Comparison of ENCODE assay signal across 8 cellular contexts in genomic region chr12:3752096-3752709, GRCh38. TPM values are rescaled to one million over a fixed set of nuclear protein-coding genes. Genes with fewer than 3 reads are reported as not detected.
DNase-seq lines count a peak whose midpoint lies in the region; ATAC-seq and TF ChIP-seq lines count a peak whose summit lies in the region.

No MANE protein-coding gene starts in this region.

- H3K27me3 ChIP-seq in rectal smooth muscle tissue (ENCODE audit: control insufficient read depth, insufficient read depth, low read length) = no peaks in the 10 kb centered on the region

- H3K27ac ChIP-seq in rectal smooth muscle tissue (ENCODE audit: low read depth, low read length) = peak overlapping the region; percentile 38

- H3K36me3 ChIP-seq in rectal smooth muscle tissue (ENCODE audit: control insufficient read depth, insufficient read depth, low read length) = no peaks in the 10 kb centered on the region

- H3K4me3 ChIP-seq in GM12864 (ENCODE audit: low read depth, low read length) (peak overlapping the region; percentile 93), fibroblast of villous mesenchyme (ENCODE audit: low read depth, low read length) (peak overlapping the region; percentile 54), rectal smooth muscle tissue (ENCODE audit: low read length) (peak overlapping the region; percentile 69)

- H3K4me1 ChIP-seq in rectal smooth muscle tissue (ENCODE audit: control insufficient read depth, insufficient read depth, low read length) = no peaks in the 10 kb centered on the region

- peak overlapping the region; percentile 4 for H3K9ac ChIP-seq in rectal smooth muscle tissue (ENCODE audit: low read length)

- DNase-seq in GM12864 (ENCODE audit: low read depth) (peak; percentile 62), HCEC 1CT (peak; percentile 57), MV-4-11 (lab: John Stamatoyannopoulos, UW) (peak; percentile 74), fibroblast of villous mesenchyme (ENCODE audit: low read depth) (peak; percentile 34), omental fat pad (ENCODE audit: low spot score) (no peak), NCI-H128 (lab: John Stamatoyannopoulos, UW; ENCODE audit: unreplicated experiment) (no peak)
- DNase-seq in activated CD8-positive, alpha-beta memory T cell treated with anti-CD3 and anti-CD28 coated beads, Interleukin-2, amount 50 U/mL, for 24 hours (ENCODE audit: extremely low read depth) = peak; percentile 19

- no peak for TF ChIP-seq CTCF in GM12864 (IDR thresholded peaks at IDR 0.05; ENCODE audit: low read depth, low read length, missing control alignments)
- no peak for TF ChIP-seq CTCF in fibroblast of villous mesenchyme (IDR thresholded peaks at IDR 0.05; ENCODE audit: insufficient read depth, low read depth, low read length)
- TF ChIP-seq CTCF in omental fat pad (IDR thresholded peaks at IDR 0.05) = no peak

- ATAC-seq in omental fat pad (ENCODE audit: low FRiP score) = no peak

RNA-seq across cellular contexts. Expression of gene CRACR2A, which starts 0.7 kb away (rescaled TPM):
- total RNA-seq in fibroblast of villous mesenchyme = 9.5 and 15.5 TPM in 2 replicates
- total RNA-seq in omental fat pad = 10 to 100 TPM in 1 of 4 donors, 1 to 10 TPM in 3; 2.2 to 11.8 (median 5.0) TPM

Comparison
In these comparisons a context has a peak if more than half of its experiments do, and no peak if none do; other contexts are left out.
1. DNase-seq: peak in GM12864 (single experiment), HCEC 1CT (single experiment), MV-4-11 (single experiment), activated CD8-positive, alpha-beta memory T cell treated with anti-CD3 and anti-CD28 coated beads, Interleukin-2, amount 50 U/mL, for 24 hours (single experiment) and fibroblast of villous mesenchyme (single experiment); none in omental fat pad (single experiment) and NCI-H128 (single experiment).
2. Peak in every context shown above with its lines, with median percentiles within 50 percentile points of each other: H3K4me3 ChIP-seq.